In genomic region chr5:74242516-74242915, GRCh38 we compare ENCODE assay signal across 27 cellular contexts.
"Had no signal": no experiment of that assay in that cellular context is flagged by ENCODE, and none has a peak within 500 bp of the region (broad histone marks: within the 10 kb centered on the region; RNA-seq: fewer than 3 reads in every experiment).

No MANE protein-coding gene starts in this region.

- ATAC-seq: activated CD8-positive, alpha-beta memory T cell treated with anti-CD3 and anti-CD28 coated beads, Interleukin-2, amount 10 ng/mL, durations not matched to agents 7 days and 5 days; activated CD8-positive, alpha-beta T cell treated with anti-CD3 and anti-CD28 coated beads for 36 hours; heart left ventricle; left colon; right cardiac atrium had no signal

- H3K4me1 Mint-ChIP-seq: activated naive CD4-positive, alpha-beta T cell treated with anti-CD3 and anti-CD28 coated beads, Interleukin-2, amount 50 U/mL, for 24 hours; central memory CD8-positive, alpha-beta T cell had no signal

- H3K36me3 ChIP-seq: esophagus muscularis mucosa, heart left ventricle, thyroid gland, uterus, WERI-Rb-1 had no signal

- H3K4me3 Mint-ChIP-seq: activated CD4-positive, alpha-beta T cell treated with anti-CD3 and anti-CD28 coated beads, Interleukin-2, amount 10 ng/mL, durations not matched to agents 7 days and 5 days; activated CD8-positive, alpha-beta memory T cell treated with anti-CD3 and anti-CD28 coated beads, Interleukin-2, amount 10 ng/mL, durations not matched to agents 7 days and 5 days; activated CD8-positive, alpha-beta T cell treated with anti-CD3 and anti-CD28 coated beads for 36 hours; activated naive CD4-positive, alpha-beta T cell treated with anti-CD3 and anti-CD28 coated beads, Interleukin-2, amount 50 U/mL, for 24 hours; brain; central memory CD8-positive, alpha-beta T cell; stimulated activated naive CD8-positive, alpha-beta T cell treated with anti-CD3 and anti-CD28 coated beads, Interleukin-15, Interleukin-2, amounts not matched to agents 100 ng/mL and 50 ng/mL, for 24 hours; T-helper 2 cell treated with Interferon-gamma antibody and Interleukin-4, amounts not matched to agents 5 μg/mL and 100 μg/mL, for 36 hours had no signal

- H3K79me2 ChIP-seq: parathyroid adenoma had no signal

- H3K4me1 ChIP-seq: esophagus muscularis mucosa, thyroid gland, uterus had no signal

- H3K9me3 Mint-ChIP-seq: activated CD4-positive, alpha-beta T cell treated with anti-CD3 and anti-CD28 coated beads, Interleukin-2, amount 10 ng/mL, durations not matched to agents 7 days and 5 days; activated CD8-positive, alpha-beta T cell treated with anti-CD3 and anti-CD28 coated beads for 36 hours; activated naive CD4-positive, alpha-beta T cell treated with anti-CD3 and anti-CD28 coated beads, Interleukin-2, amount 50 U/mL, for 24 hours; central memory CD8-positive, alpha-beta T cell; stimulated activated naive CD8-positive, alpha-beta T cell treated with anti-CD3 and anti-CD28 coated beads, Interleukin-15, Interleukin-2, amounts not matched to agents 100 ng/mL and 50 ng/mL, for 24 hours; T-helper 2 cell treated with Interferon-gamma antibody and Interleukin-4, amounts not matched to agents 5 μg/mL and 100 μg/mL, for 36 hours had no signal

- H3K9me3 ChIP-seq: esophagus muscularis mucosa, heart left ventricle, mucosa of descending colon, thyroid gland, uterus had no signal

- H3K36me3 Mint-ChIP-seq: activated CD8-positive, alpha-beta memory T cell treated with anti-CD3 and anti-CD28 coated beads, Interleukin-2, amount 10 ng/mL, durations not matched to agents 7 days and 5 days; activated naive CD4-positive, alpha-beta T cell treated with anti-CD3 and anti-CD28 coated beads, Interleukin-2, amount 50 U/mL, for 24 hours; brain had no signal

- H3K27ac Mint-ChIP-seq: activated CD4-positive, alpha-beta T cell treated with anti-CD3 and anti-CD28 coated beads, Interleukin-2, amount 10 ng/mL, durations not matched to agents 7 days and 5 days; activated CD8-positive, alpha-beta memory T cell treated with anti-CD3 and anti-CD28 coated beads, Interleukin-2, amount 10 ng/mL, durations not matched to agents 7 days and 5 days; activated CD8-positive, alpha-beta T cell treated with anti-CD3 and anti-CD28 coated beads for 36 hours; activated naive CD4-positive, alpha-beta T cell treated with anti-CD3 and anti-CD28 coated beads, Interleukin-2, amount 50 U/mL, for 24 hours; stimulated activated naive CD8-positive, alpha-beta T cell treated with anti-CD3 and anti-CD28 coated beads, Interleukin-15, Interleukin-2, amounts not matched to agents 100 ng/mL and 50 ng/mL, for 24 hours; T-helper 2 cell treated with Interferon-gamma antibody and Interleukin-4, amounts not matched to agents 5 μg/mL and 100 μg/mL, for 36 hours had no signal

- H3K27ac ChIP-seq: esophagus muscularis mucosa, heart left ventricle, parathyroid adenoma, thyroid gland, uterus, WERI-Rb-1 had no signal

- DNase-seq: activated CD4-positive, alpha-beta T cell treated with anti-CD3 and anti-CD28 coated beads, Interleukin-2, amount 10 ng/mL, durations not matched to agents 7 days and 5 days; activated CD4-positive, CD25-positive, alpha-beta regulatory T cell treated with anti-CD3 and anti-CD28 coated beads, Interleukin-2, amount 50 U/mL, for 72 hours; activated CD8-positive, alpha-beta memory T cell treated with anti-CD3 and anti-CD28 coated beads, Interleukin-2, amount 10 ng/mL, durations not matched to agents 7 days and 5 days; activated CD8-positive, alpha-beta T cell treated with anti-CD3 and anti-CD28 coated beads for 36 hours; activated effector memory CD4-positive, alpha-beta T cell treated with anti-CD3 and anti-CD28 coated beads, Interleukin-2, amount 50 U/mL, for 16 hours; activated T-cell treated with anti-CD3 and anti-CD28 coated beads for 4 hours; anterior cingulate cortex; effector memory CD4-positive, alpha-beta T cell; heart left ventricle; left colon; mesenchymal stem cell; mucosa of descending colon; nucleus accumbens; right cardiac atrium; stimulated activated CD4-positive, alpha-beta T cell treated with anti-CD3 and anti-CD28 coated beads, Interleukin-12 subunit alpha, Interleukin-12 subunit beta, amount 100 ng/mL, for 4 hours; substantia nigra; thyroid gland; uterus; WERI-Rb-1 had no signal

- H3K27me3 Mint-ChIP-seq: brain had no signal

- FAIRE-seq: colon had no signal

- H3K4me3 ChIP-seq: esophagus muscularis mucosa, heart left ventricle, mucosa of descending colon, thyroid gland, uterus had no signal

- H3K27me3 ChIP-seq: esophagus muscularis mucosa, heart left ventricle, thyroid gland, uterus had no signal

- H3K9ac ChIP-seq: parathyroid adenoma had no signal
